Comparison of ENCODE assay signal across 8 cellular contexts in genomic region chr11:77879218-77879617, GRCh38. TPM values are rescaled to one million over a fixed set of nuclear protein-coding genes. Genes with fewer than 3 reads are reported as not detected.
DNase-seq lines count a peak whose midpoint lies in the region; ATAC-seq and TF ChIP-seq lines count a peak whose summit lies in the region.

No MANE protein-coding gene starts in this region.

- H3K4me1 ChIP-seq in BLaER1 treated with 17β-estradiol and CSF1 and Interleukin-3, amounts not matched to agents 10 nM and 100 nM = peaks cover 5 to 26% (median 22%) of the 10 kb centered on the region in 10 experiments; a peak in 18 of 20 replicates
- peaks cover 0 to 42% (median 26%) of the 10 kb centered on the region in 4 donors for H3K4me1 ChIP-seq in esophagus muscularis mucosa

- no peak for TF ChIP-seq POLR2A in esophagus muscularis mucosa (IDR thresholded peaks at IDR 0.05; ENCODE audit: low read depth)

- TF ChIP-seq CTCF in esophagus muscularis mucosa (IDR thresholded peaks at IDR 0.05) = no peak

- H3K9me3 ChIP-seq in BLaER1 treated with 17β-estradiol and CSF1 and Interleukin-3, amounts not matched to agents 10 nM and 100 nM (replicated peaks in 1 of 11) = no peaks in the 10 kb centered on the region
- H3K9me3 ChIP-seq in esophagus muscularis mucosa = no peaks in the 10 kb centered on the region

- H3K27ac ChIP-seq in BLaER1 treated with 17β-estradiol and CSF1 and Interleukin-3, amounts not matched to agents 10 nM and 100 nM = no peak overlapping the region
- peak overlapping the region in 2 of 4 donors; percentile 46 to 49 for H3K27ac ChIP-seq in esophagus muscularis mucosa (replicated peaks in 1 of 4)

- ATAC-seq in GM19438 (IDR thresholded peaks at IDR 0.05; ENCODE audit: low read depth, unreplicated experiment) = peak; percentile 89

- peak overlapping the region in 9 of 11 experiments; percentile 6 to 73 (median 53); a peak in 17 of 22 replicates for H3K4me2 ChIP-seq in BLaER1 treated with 17β-estradiol and CSF1 and Interleukin-3, amounts not matched to agents 10 nM and 100 nM

- H3K36me3 ChIP-seq in BLaER1 treated with 17β-estradiol and CSF1 and Interleukin-3, amounts not matched to agents 10 nM and 100 nM = peaks cover 82 to 99% (median 88%) of the 10 kb centered on the region in 11 experiments
- peaks cover 9 to 82% (median 57%) of the 10 kb centered on the region in 4 donors for H3K36me3 ChIP-seq in esophagus muscularis mucosa

- H4K20me1 ChIP-seq in BLaER1 treated with 17β-estradiol and CSF1 and Interleukin-3, amounts not matched to agents 10 nM and 100 nM = peaks cover 0 to 18% (median 0%) of the 10 kb centered on the region in 11 experiments; a peak in 5 of 22 replicates

- peak; percentile 44 for DNase-seq in LHCN-M2 (ENCODE audit: low read depth)
- peak; percentile 76 for DNase-seq in fibroblast of peridontal ligament (ENCODE audit: extremely low read depth)
- no peak for DNase-seq in esophagus muscularis mucosa (ENCODE audit: extremely low spot score)
- DNase-seq in AML-193 (lab: John Stamatoyannopoulos, UW) = no peak
- DNase-seq in DMS114 treated with DMSO at 0.1 percent for 48 hours (lab: John Stamatoyannopoulos, UW; ENCODE audit: unreplicated experiment) = no peak
- DNase-seq in NCI-H128 (lab: John Stamatoyannopoulos, UW; ENCODE audit: unreplicated experiment) = no peak

- no peak overlapping the region for H3K4me3 ChIP-seq in BLaER1 treated with 17β-estradiol and CSF1 and Interleukin-3, amounts not matched to agents 10 nM and 100 nM
- H3K4me3 ChIP-seq in esophagus muscularis mucosa = no peak overlapping the region

- H3K27me3 ChIP-seq in BLaER1 treated with 17β-estradiol and CSF1 and Interleukin-3, amounts not matched to agents 10 nM and 100 nM = no peaks in the 10 kb centered on the region
- no peaks in the 10 kb centered on the region for H3K27me3 ChIP-seq in esophagus muscularis mucosa

- no peak for TF ChIP-seq EP300 in esophagus muscularis mucosa (IDR thresholded peaks at IDR 0.05)

- WGBS in esophagus muscularis mucosa = 69% methylated on average over 2 of the region's 3 CpGs

- no peak overlapping the region for H3K9ac ChIP-seq in BLaER1 treated with 17β-estradiol and CSF1 and Interleukin-3, amounts not matched to agents 10 nM and 100 nM

- intact Hi-C loops in esophagus muscularis mucosa (cut with DNase I) = loop anchor here (5.0 kb wide), 1 partner anchor 52 kb away; no protein-coding TSS in a partner anchor

RNA-seq across cellular contexts. Expression of gene AAMDC, which starts 58.3 kb away (rescaled TPM):
- total RNA-seq in LHCN-M2 (2014; rRNA removed) (22.0 and 29.7 TPM in 2 replicates), esophagus muscularis mucosa (10 to 100 TPM; 39.0 to 73.7 (median 68.0) TPM)
- polyA plus RNA-seq in LHCN-M2 (2012) = 135 TPM

RNA-seq across cellular contexts. Expression of gene RSF1, which starts 58.7 kb away (rescaled TPM):
- 19.5 and 48.9 TPM in 2 replicates for total RNA-seq in LHCN-M2 (2014; rRNA removed)
- polyA plus RNA-seq in LHCN-M2 (2012) = 13.7 TPM
- 10 to 100 TPM; 70.3 to 96.3 (median 73.1) TPM for total RNA-seq in esophagus muscularis mucosa

Comparison
In these comparisons a context has a peak if more than half of its experiments do, and no peak if none do; other contexts are left out.
1. DNase-seq: peak in LHCN-M2 (single experiment) and fibroblast of peridontal ligament (single experiment); none in esophagus muscularis mucosa (single experiment), AML-193 (0 of 2), DMS114 treated with DMSO at 0.1 percent for 48 hours (single experiment) and NCI-H128 (single experiment).